ENCODE assay signal across 8 cellular contexts in genomic region chr5:72955143-72955767, GRCh38. TPM values are rescaled to one million over a fixed set of nuclear protein-coding genes. Genes with fewer than 3 reads are reported as not detected.
DNase-seq lines count a peak whose midpoint lies in the region; ATAC-seq and TF ChIP-seq lines count a peak whose summit lies in the region.

No MANE protein-coding gene starts in this region.

- H3K9me3 ChIP-seq in DND-41 (ENCODE audit: insufficient read depth, low read length, severe bottlenecking) (no peaks in the 10 kb centered on the region), body of pancreas (no peaks in the 10 kb centered on the region)

- no peaks in the 10 kb centered on the region for H3K79me2 ChIP-seq in DND-41 (ENCODE audit: insufficient read depth, low read length)

- H4K20me1 ChIP-seq in DND-41 (ENCODE audit: insufficient read depth, low read length) = no peaks in the 10 kb centered on the region

- H2AFZ ChIP-seq in DND-41 (ENCODE audit: low read depth, low read length) = peak overlapping the region; percentile 14; the same call in 1 of the 2 replicates

- H3K36me3 ChIP-seq in DND-41 (ENCODE audit: insufficient read depth, low read length) = no peaks in the 10 kb centered on the region
- H3K36me3 ChIP-seq in body of pancreas (replicated peaks in 1 of 2; ENCODE audit: insufficient read depth in 1 of 2, low read depth in 2 of 2) = no peaks in the 10 kb centered on the region
- no peaks in the 10 kb centered on the region for H3K36me3 ChIP-seq in kidney epithelial cell (ENCODE audit: control insufficient read depth, insufficient read depth, low read length)

- ATAC-seq in DND-41 (ENCODE audit: insufficient read depth, low read depth) (no peak), GM21528 (IDR thresholded peaks at IDR 0.05; ENCODE audit: low FRiP score, unreplicated experiment) (peak; percentile 47), body of pancreas (peak; percentile 54)
- peak; percentile 30 for ATAC-seq in stimulated activated naive CD8-positive, alpha-beta T cell treated with anti-CD3 and anti-CD28 coated beads, Interleukin-15, Interleukin-2, amounts not matched to agents 100 U/mL and 50 U/mL, for 24 hours

- peak overlapping the region; percentile 60 for H3K4me2 ChIP-seq in DND-41 (ENCODE audit: insufficient read depth, low read length)

- TF ChIP-seq CTCF in DND-41 (IDR thresholded peaks at IDR 0.05; ENCODE audit: borderline replicate concordance, extremely low read depth, low read length, poor library complexity, severe bottlenecking) (no peak), body of pancreas (IDR thresholded peaks at IDR 0.05) (no peak), kidney epithelial cell (IDR thresholded peaks at IDR 0.05; ENCODE audit: insufficient read depth, low read length, poor library complexity, severe bottlenecking) (no peak)

- 2 to 3% methylated on average over 20 to 33 of the region's 33 CpGs for WGBS in body of pancreas, 2 donors

- no peak overlapping the region for H3K9ac ChIP-seq in DND-41 (ENCODE audit: low read depth, low read length)

- no peak for TF ChIP-seq POLR2A in body of pancreas (IDR thresholded peaks at IDR 0.05)

- no peak for DNase-seq in DND-41
- peak; percentile 53 for DNase-seq in HuH-7 (ENCODE audit: low spot score)
- DNase-seq in body of pancreas = peak; percentile 75 to 81 (median 79)
- DNase-seq in kidney epithelial cell (ENCODE audit: low read depth) = no peak
- DNase-seq in stimulated activated naive CD8-positive, alpha-beta T cell treated with anti-CD3 and anti-CD28 coated beads, Interleukin-15, Interleukin-2, amounts not matched to agents 100 U/mL and 50 U/mL, for 24 hours = peak; percentile 34
- no peak for DNase-seq in stimulated activated CD4-positive, alpha-beta T cell treated with anti-CD3 and anti-CD28 coated beads, Interleukin-15, amount 100 ng/mL, for 24 hours
- DNase-seq in OCI-M2 (lab: John Stamatoyannopoulos, UW; ENCODE audit: unreplicated experiment) = no peak

- H3K4me3 ChIP-seq in DND-41 (ENCODE audit: low read depth in 1 of 2, low read length in 2 of 2) = no peak overlapping the region
- peak overlapping the region in 1 of 2 donors; percentile 11 for H3K4me3 ChIP-seq in body of pancreas
- H3K4me3 ChIP-seq in kidney epithelial cell (ENCODE audit: low read depth, low read length) = peak overlapping the region; percentile 68

- no peak overlapping the region for H3K27ac ChIP-seq in DND-41 (ENCODE audit: low read length)
- peak overlapping the region; percentile 87 to 95 (median 92) for H3K27ac ChIP-seq in body of pancreas

- H3K27me3 ChIP-seq in DND-41 (ENCODE audit: insufficient read depth, low read length, poor library complexity) (peaks cover 8% of the 10 kb centered on the region), body of pancreas (no peaks in the 10 kb centered on the region), kidney epithelial cell (ENCODE audit: control insufficient read depth, insufficient read depth, low read length) (no peaks in the 10 kb centered on the region)

- H3K4me1 ChIP-seq in DND-41 (ENCODE audit: insufficient read depth, low read length) (peaks cover 7% of the 10 kb centered on the region; the same call in 1 of the 2 replicates), body of pancreas (peaks cover 15% of the 10 kb centered on the region)

- intact Hi-C loops in body of pancreas (cut with DNase I) = no loop called here

RNA-seq across cellular contexts. Expression of gene FCHO2, which starts 0.6 kb away (rescaled TPM):
- total RNA-seq in body of pancreas = 10 to 100 TPM in 1 of 2 donors, 1 to 10 TPM in 1; 5.9 to 18.2 TPM
- total RNA-seq in kidney epithelial cell = 11.1 and 11.2 TPM in 2 replicates

Comparison
In these comparisons a context has a peak if more than half of its experiments do, and no peak if none do; other contexts are left out.
1. DNase-seq: peak in HuH-7 (single experiment), body of pancreas (4 of 4) and stimulated activated naive CD8-positive, alpha-beta T cell treated with anti-CD3 and anti-CD28 coated beads, Interleukin-15, Interleukin-2, amounts not matched to agents 100 U/mL and 50 U/mL, for 24 hours (single experiment); none in DND-41 (single experiment), kidney epithelial cell (single experiment), stimulated activated CD4-positive, alpha-beta T cell treated with anti-CD3 and anti-CD28 coated beads, Interleukin-15, amount 100 ng/mL, for 24 hours (single experiment) and OCI-M2 (single experiment).